Comparison of ENCODE assay signal across 7 cellular contexts in genomic region chr16:1351215-1351581, GRCh38. TPM values are rescaled to one million over a fixed set of nuclear protein-coding genes. Genes with fewer than 3 reads are reported as not detected.
DNase-seq lines count a peak whose midpoint lies in the region; ATAC-seq and TF ChIP-seq lines count a peak whose summit lies in the region.

No MANE protein-coding gene starts in this region.

- no peaks in the 10 kb centered on the region for H3K36me3 ChIP-seq in breast epithelium

- H3K4me3 Mint-ChIP-seq in memory B cell = peak overlapping the region; percentile 71

- TF ChIP-seq POLR2A in breast epithelium (IDR thresholded peaks at IDR 0.05) = no peak

- H3K4me1 ChIP-seq in breast epithelium = peaks cover 3 to 10% of the 10 kb centered on the region in 2 donors

- peak; percentile 15 for ATAC-seq in GM19452 (IDR thresholded peaks at IDR 0.05; ENCODE audit: unreplicated experiment)
- peak; percentile 6 for ATAC-seq in HG03521 (IDR thresholded peaks at IDR 0.05; ENCODE audit: unreplicated experiment)
- ATAC-seq in memory B cell (ENCODE audit: low read depth) = peak; percentile 14

- DNase-seq in breast epithelium (ENCODE audit: low spot score in 2 of 2) (no peak), memory B cell (ENCODE audit: low spot score in 2 of 2) (no peak), 8988T (no peak), SW 1271 (lab: John Stamatoyannopoulos, UW) (no peak), NCI-H748 treated with DMSO at 0.1 percent for 48 hours (lab: John Stamatoyannopoulos, UW) (no peak)

- H3K4me1 Mint-ChIP-seq in memory B cell = peaks cover 28% of the 10 kb centered on the region

- no peak for TF ChIP-seq CTCF in breast epithelium (IDR thresholded peaks at IDR 0.05)

- H3K36me3 Mint-ChIP-seq in memory B cell = peaks cover 5% of the 10 kb centered on the region

- H3K27ac ChIP-seq in breast epithelium = peak overlapping the region; percentile 46 to 57

- H3K4me3 ChIP-seq in breast epithelium = peak overlapping the region; percentile 69 to 99 (median 84)

- no peaks in the 10 kb centered on the region for H3K9me3 ChIP-seq in breast epithelium

- H3K9me3 Mint-ChIP-seq in memory B cell = no peaks in the 10 kb centered on the region

- no peaks in the 10 kb centered on the region for H3K27me3 Mint-ChIP-seq in memory B cell

- intact Hi-C loops in breast epithelium (cut with DNase I; ENCODE audit: low total_unique reads) = no loop called here

- H3K27ac Mint-ChIP-seq in memory B cell = peak overlapping the region; percentile 53

- no peaks in the 10 kb centered on the region for H3K27me3 ChIP-seq in breast epithelium

RNA-seq across cellular contexts. Expression of gene TSR3, which starts 0.5 kb away (rescaled TPM):
- total RNA-seq in breast epithelium = 10 to 100 TPM; 54.4 to 72.3 (median 59.6) TPM

RNA-seq across cellular contexts. Expression of gene GNPTG, which starts 0.5 kb away (rescaled TPM):
- 10 to 100 TPM; 50.5 to 89.3 (median 58.4) TPM for total RNA-seq in breast epithelium

RNA-seq across cellular contexts. Expression of gene BAIAP3, which starts 17.8 kb away (rescaled TPM):
- total RNA-seq in breast epithelium = 1 to 10 TPM; 2.7 to 8.2 (median 7.3) TPM

RNA-seq across cellular contexts. Expression of gene UBE2I, which starts 41.8 kb away (rescaled TPM):
- total RNA-seq in breast epithelium = 10 to 100 TPM; 52.5 to 67.8 (median 62.2) TPM
